In genomic region chr11:113474362-113475159, GRCh38 we compare ENCODE assay signal across 1 cellular context.
TF ChIP-seq lines count a peak whose summit lies in the region.

No MANE protein-coding gene starts in this region.

TF ChIP-seq in WTC11, 78 proteins besides CTCF, POLR2A, EP300 and RAD21 (continued from another document):
- TF ChIP-seq MAX (CRISPR knock-in tag; IDR thresholded peaks at IDR 0.05) (peak; percentile 67; the same call in 1 of the 2 replicates), E2F5 (CRISPR knock-in tag; IDR thresholded peaks at IDR 0.05) (peak; percentile 78; the same call in 1 of the 2 replicates), E2F4 (CRISPR knock-in tag; IDR thresholded peaks at IDR 0.05; ENCODE audit: borderline replicate concordance, low read depth) (0 out of 2 replicates have a peak, but pooled peaks have one; percentile 69), CDX4 (CRISPR knock-in tag; IDR thresholded peaks at IDR 0.05; ENCODE audit: borderline replicate concordance) (no peak), NFATC4 (CRISPR knock-in tag; IDR thresholded peaks at IDR 0.05) (no peak), TCF7 (CRISPR knock-in tag; IDR thresholded peaks at IDR 0.05; ENCODE audit: low read depth) (no peak), ZNF423 (CRISPR knock-in tag; IDR thresholded peaks at IDR 0.05) (no peak), PREB (CRISPR knock-in tag; IDR thresholded peaks at IDR 0.05; ENCODE audit: borderline replicate concordance) (peak; percentile 42; the same call in 1 of the 2 replicates), ELF4 (CRISPR knock-in tag; IDR thresholded peaks at IDR 0.05; ENCODE audit: low read depth) (no peak), ZBTB43 (CRISPR knock-in tag; IDR thresholded peaks at IDR 0.05) (peak; percentile 78; the same call in 1 of the 2 replicates), SMAD3 (CRISPR knock-in tag; IDR thresholded peaks at IDR 0.05; ENCODE audit: borderline replicate concordance) (peak; percentile 96; the same call in 1 of the 2 replicates), SP1 (CRISPR knock-in tag; conservative IDR thresholded peaks at IDR 0.05) (peak; percentile 69; the same call in 1 of the 2 replicates), FOXP1 (CRISPR knock-in tag; IDR thresholded peaks at IDR 0.05; ENCODE audit: borderline replicate concordance) (peak; percentile 82), MYBL2 (CRISPR knock-in tag; IDR thresholded peaks at IDR 0.05) (peak; percentile 72; the same call in 1 of the 2 replicates), NR2C2 (CRISPR knock-in tag; IDR thresholded peaks at IDR 0.05) (0 out of 2 replicates have a peak, but pooled peaks have one; percentile 15), JUN (CRISPR knock-in tag; IDR thresholded peaks at IDR 0.05) (peak; percentile 88), CBFB (CRISPR knock-in tag; IDR thresholded peaks at IDR 0.05; ENCODE audit: low read depth) (peak; percentile 95), CREM (CRISPR knock-in tag; IDR thresholded peaks at IDR 0.05) (peak; percentile 63; the same call in 1 of the 2 replicates), FOXP4 (CRISPR knock-in tag; IDR thresholded peaks at IDR 0.05) (peak; percentile 93), ZMAT4 (CRISPR knock-in tag; IDR thresholded peaks at IDR 0.05) (no peak), TP53 (CRISPR knock-in tag; IDR thresholded peaks at IDR 0.05) (peak; percentile 92), TEAD4 (CRISPR knock-in tag; IDR thresholded peaks at IDR 0.05) (peak; percentile 66; the same call in 1 of the 2 replicates), STAT6 (CRISPR knock-in tag; conservative IDR thresholded peaks at IDR 0.05; ENCODE audit: low read depth) (no peak), ATF3 (CRISPR knock-in tag; conservative IDR thresholded peaks at IDR 0.05) (no peak), ZNF232 (CRISPR knock-in tag; IDR thresholded peaks at IDR 0.05) (peak; percentile 98), NR3C1 (CRISPR knock-in tag; conservative IDR thresholded peaks at IDR 0.05; ENCODE audit: low read depth) (0 out of 2 replicates have a peak, but pooled peaks have one; percentile 82), MLX (CRISPR knock-in tag; IDR thresholded peaks at IDR 0.05) (peak; percentile 50; the same call in 1 of the 2 replicates), NFE2L1 (CRISPR knock-in tag; IDR thresholded peaks at IDR 0.05) (no peak), ZNF317 (CRISPR knock-in tag; IDR thresholded peaks at IDR 0.05; ENCODE audit: borderline replicate concordance, low read depth) (0 out of 2 replicates have a peak, but pooled peaks have one; percentile 13), ATF1 (CRISPR knock-in tag; IDR thresholded peaks at IDR 0.05) (0 out of 2 replicates have a peak, but pooled peaks have one; percentile 61), ZNF138 (CRISPR knock-in tag; conservative IDR thresholded peaks at IDR 0.05) (0 out of 2 replicates have a peak, but pooled peaks have one; percentile 47), TEAD1 (CRISPR knock-in tag; IDR thresholded peaks at IDR 0.05) (peak; percentile 97), IRF1 (CRISPR knock-in tag; IDR thresholded peaks at IDR 0.05) (0 out of 2 replicates have a peak, but pooled peaks have one; percentile 55), ARID4B (CRISPR knock-in tag; IDR thresholded peaks at IDR 0.05; ENCODE audit: borderline replicate concordance) (peak; percentile 98), ZNF263 (CRISPR knock-in tag; IDR thresholded peaks at IDR 0.05; ENCODE audit: low read depth) (no peak), SMAD4 (CRISPR knock-in tag; IDR thresholded peaks at IDR 0.05) (peak; percentile 69; the same call in 1 of the 2 replicates), FOXK1 (CRISPR knock-in tag; IDR thresholded peaks at IDR 0.05) (peak; percentile 87)
